30 cellular contexts compared by ENCODE assay signal in genomic region chr2:236884776-236885175, GRCh38.
"Had no signal": no experiment of that assay in that cellular context is flagged by ENCODE, and none has a peak within 500 bp of the region (broad histone marks: within the 10 kb centered on the region; RNA-seq: fewer than 3 reads in every experiment).

No MANE protein-coding gene starts in this region.

- H3K4me1 ChIP-seq: right lobe of liver, testis, uterus had no signal

- H3K4me3 Mint-ChIP-seq: mesothelial cell of epicardium; naive B cell; natural killer cell; nephron progenitor cell; neural progenitor cell; stimulated activated naive B cell treated with anti-CD40 and anti-IgM and Interleukin-4, amounts not matched to agents 10 μg/mL and 1 μg/mL and 100 μg/mL, for 72 hours had no signal

- H3K27me3 ChIP-seq: heart right ventricle, hepatocyte, neural progenitor cell, ovary, right atrium auricular region, right lobe of liver, stomach, testis, thyroid gland, transverse colon, uterus had no signal

- H3K9me3 ChIP-seq: heart right ventricle, lower lobe of right lung, ovary, right atrium auricular region, right lobe of liver, stomach, testis, thyroid gland, upper lobe of right lung, uterus had no signal

- H3K27ac ChIP-seq: heart right ventricle, hepatocyte, lower lobe of right lung, neural progenitor cell, ovary, right atrium auricular region, right lobe of liver, stomach, testis, thyroid gland, transverse colon, upper lobe of right lung, uterus had no signal

- H3K36me3 ChIP-seq: heart right ventricle, lower lobe of right lung, neural progenitor cell, ovary, right atrium auricular region, right lobe of liver, stomach, thyroid gland, transverse colon, upper lobe of right lung, uterus had no signal

- DNase-seq: heart right ventricle; islet precursor cell; left ventricle myocardium superior; lower lobe of right lung; mammary epithelial cell; mesendoderm; naive B cell; natural killer cell; nephron progenitor cell; ovary; stimulated activated CD4-positive, alpha-beta T cell treated with anti-CD3 and anti-CD28 coated beads, Interleukin-1b, Interleukin-23, amount 100 ng/mL, for 48 hours; stimulated activated CD4-positive, alpha-beta T cell treated with anti-CD3 and anti-CD28 coated beads, Interleukin-2, amount 100 ng/mL, for 48 hours; stimulated activated CD4-positive, alpha-beta T cell treated with anti-CD3 and anti-CD28 coated beads, Interleukin-4, amount 100 ng/mL, for 4 hours; stimulated activated CD8-positive, alpha-beta memory T cell treated with anti-CD3 and anti-CD28 coated beads, Interleukin-4, amount 100 ng/mL, for 48 hours; stimulated activated naive B cell treated with anti-CD40 and anti-IgM and Interleukin-4, amounts not matched to agents 10 μg/mL and 1 μg/mL and 100 μg/mL, for 72 hours; stimulated activated naive CD8-positive, alpha-beta T cell treated with anti-CD3 and anti-CD28 coated beads, Interleukin-15, Interleukin-2, amounts not matched to agents 100 U/mL and 50 U/mL, for 24 hours; stomach; testis; thyroid gland; transverse colon; upper lobe of right lung; uterus had no signal

- ATAC-seq: heart right ventricle; left lobe of liver; left ventricle myocardium superior; lower lobe of right lung; natural killer cell; right lobe of liver; stimulated activated naive B cell treated with anti-CD40 and anti-IgM and Interleukin-4, amounts not matched to agents 10 μg/mL and 1 μg/mL and 100 μg/mL, for 72 hours; stimulated activated naive CD8-positive, alpha-beta T cell treated with anti-CD3 and anti-CD28 coated beads, Interleukin-15, Interleukin-2, amounts not matched to agents 100 U/mL and 50 U/mL, for 24 hours; upper lobe of right lung had no signal

- H3K4me3 ChIP-seq: heart right ventricle, hepatocyte, lower lobe of right lung, neural progenitor cell, ovary, right atrium auricular region, right lobe of liver, smooth muscle cell, stomach, testis, thyroid gland, transverse colon, upper lobe of right lung, uterus had no signal

- H3K9me3 Mint-ChIP-seq: natural killer cell; stimulated activated naive B cell treated with anti-CD40 and anti-IgM and Interleukin-4, amounts not matched to agents 10 μg/mL and 1 μg/mL and 100 μg/mL, for 72 hours had no signal

- H3K9ac ChIP-seq: neural progenitor cell had no signal

- H3K27ac Mint-ChIP-seq: mesothelial cell of epicardium; natural killer cell; nephron progenitor cell; neural progenitor cell; progenitor cell of endocrine pancreas; stimulated activated naive B cell treated with anti-CD40 and anti-IgM and Interleukin-4, amounts not matched to agents 10 μg/mL and 1 μg/mL and 100 μg/mL, for 72 hours had no signal

- H2AFZ ChIP-seq: hepatocyte, neural progenitor cell had no signal

- H3K4me2 ChIP-seq: hepatocyte, neural progenitor cell, smooth muscle cell had no signal

- H3K36me3 Mint-ChIP-seq: naive B cell; natural killer cell; stimulated activated naive B cell treated with anti-CD40 and anti-IgM and Interleukin-4, amounts not matched to agents 10 μg/mL and 1 μg/mL and 100 μg/mL, for 72 hours had no signal

- H3K4me1 Mint-ChIP-seq: naive B cell; natural killer cell; stimulated activated naive B cell treated with anti-CD40 and anti-IgM and Interleukin-4, amounts not matched to agents 10 μg/mL and 1 μg/mL and 100 μg/mL, for 72 hours had no signal
